Comparison of ENCODE assay signal across 8 cellular contexts in genomic region chr19:55503447-55504251, GRCh38. TPM values are rescaled to one million over a fixed set of nuclear protein-coding genes. Genes with fewer than 3 reads are reported as not detected.
DNase-seq lines count a peak whose midpoint lies in the region; ATAC-seq and TF ChIP-seq lines count a peak whose summit lies in the region.

No MANE protein-coding gene starts in this region.

- peaks cover 32% of the 10 kb centered on the region for H3K9me3 Mint-ChIP-seq in nephron progenitor cell

- H3K4me1 ChIP-seq in DOHH2 (ENCODE audit: control insufficient read depth, low read length) (peaks cover 8% of the 10 kb centered on the region), Karpas-422 (ENCODE audit: low read length) (peaks cover 6% of the 10 kb centered on the region)

- no peaks in the 10 kb centered on the region for H3K27me3 ChIP-seq in DOHH2 (ENCODE audit: control insufficient read depth, low read length)
- no peaks in the 10 kb centered on the region for H3K27me3 ChIP-seq in Karpas-422 (ENCODE audit: low read length)

- H3F3A ChIP-seq in DOHH2 (ENCODE audit: control insufficient read depth, insufficient read depth) = 0 out of 2 replicates have a peak, but pooled peaks cover 4% of the 10 kb centered on the region

- H3K4me3 Mint-ChIP-seq in nephron progenitor cell = no peak overlapping the region

- H2AFZ ChIP-seq in Karpas-422 (ENCODE audit: low read length) = peak overlapping the region; percentile 82; the same call in 1 of the 2 replicates

- H3K9me2 ChIP-seq in DOHH2 (replicated peaks; ENCODE audit: control insufficient read depth, low read length) (no peaks in the 10 kb centered on the region), Karpas-422 (replicated peaks; ENCODE audit: insufficient read depth, low read length) (no peaks in the 10 kb centered on the region)

- H3K27ac ChIP-seq in DOHH2 (ENCODE audit: low read depth, low read length) (peak overlapping the region; percentile 45), Karpas-422 (ENCODE audit: low read length) (no peak overlapping the region)

- H3K4me2 ChIP-seq in DOHH2 (ENCODE audit: low read length) (peak overlapping the region; percentile 91), Karpas-422 (ENCODE audit: low read depth, low read length, poor library complexity, severe bottlenecking) (peak overlapping the region; percentile 79)

- peaks cover 17% of the 10 kb centered on the region for H3K4me1 Mint-ChIP-seq in nephron progenitor cell

- no peaks in the 10 kb centered on the region for H3K79me2 ChIP-seq in DOHH2 (ENCODE audit: control insufficient read depth, low read length)
- H3K79me2 ChIP-seq in Karpas-422 (ENCODE audit: low read length) = no peaks in the 10 kb centered on the region

- H3K27me3 Mint-ChIP-seq in nephron progenitor cell (ENCODE audit: low read depth, poor library complexity) = peaks cover 64% of the 10 kb centered on the region

- TF ChIP-seq CTCF in DOHH2 (IDR thresholded peaks at IDR 0.05; ENCODE audit: low read depth, low read length, poor library complexity, severe bottlenecking) (peak; percentile 97), fibroblast of pulmonary artery (IDR thresholded peaks at IDR 0.05; ENCODE audit: low read length, missing control alignments) (peak; percentile 85), nephron progenitor cell (IDR thresholded peaks at IDR 0.05) (peak; percentile 98)

- H3K9me3 ChIP-seq in DOHH2 (ENCODE audit: control insufficient read depth, insufficient read depth, low read length) (peaks cover 5% of the 10 kb centered on the region), Karpas-422 (ENCODE audit: low read length) (no peaks in the 10 kb centered on the region)

- DNase-seq in Karpas-422 = peak; percentile 99
- DNase-seq in RKO (ENCODE audit: low spot score) = peak; percentile 72
- DNase-seq in activated T-helper 1 cell treated with anti-CD3 and anti-CD28 coated beads, Interleukin-2, amount 50 U/mL, for 16 hours (ENCODE audit: low read depth in 1 of 2, low spot score in 1 of 2) = peak; percentile 86 to 93
- peak; percentile 90 for DNase-seq in fibroblast of pulmonary artery (ENCODE audit: low read depth)
- DNase-seq in nephron progenitor cell = peak; percentile 94
- peak; percentile 97 for DNase-seq in stimulated activated naive CD8-positive, alpha-beta T cell treated with anti-CD3 and anti-CD28 coated beads, Interleukin-15, Interleukin-2, amounts not matched to agents 100 U/mL and 50 U/mL, for 24 hours

- H3K27ac Mint-ChIP-seq in nephron progenitor cell = no peak overlapping the region

- H3K36me3 Mint-ChIP-seq in nephron progenitor cell (ENCODE audit: low read depth) = peaks cover 19% of the 10 kb centered on the region

- H3K36me3 ChIP-seq in DOHH2 (ENCODE audit: control insufficient read depth, low read length) (no peaks in the 10 kb centered on the region), Karpas-422 (ENCODE audit: insufficient read depth, low read length) (no peaks in the 10 kb centered on the region)

- H4K20me1 ChIP-seq in DOHH2 (ENCODE audit: control insufficient read depth, insufficient read depth, low read depth, low read length) = no peaks in the 10 kb centered on the region
- H4K20me1 ChIP-seq in Karpas-422 (ENCODE audit: insufficient read depth, low read depth, low read length) = no peaks in the 10 kb centered on the region

- ATAC-seq in GM21825 (IDR thresholded peaks at IDR 0.05; ENCODE audit: unreplicated experiment) = peak; percentile 87
- ATAC-seq in stimulated activated naive CD8-positive, alpha-beta T cell treated with anti-CD3 and anti-CD28 coated beads, Interleukin-15, Interleukin-2, amounts not matched to agents 100 U/mL and 50 U/mL, for 24 hours = peak; percentile 93

- H3K9ac ChIP-seq in Karpas-422 (ENCODE audit: low read length) = peak overlapping the region; percentile 62

- H3K4me3 ChIP-seq in DOHH2 (ENCODE audit: low read length) = peak overlapping the region; percentile 77
- H3K4me3 ChIP-seq in Karpas-422 (ENCODE audit: low read length) = peak overlapping the region; percentile 55; the same call in 1 of the 2 replicates
- H3K4me3 ChIP-seq in fibroblast of pulmonary artery (replicated peaks; ENCODE audit: low read depth, low read length) = peak overlapping the region; percentile 52

RNA-seq across cellular contexts. Expression of gene SSC5D, which starts 15.4 kb away (rescaled TPM):
- 1.0 TPM in 1 of 2 replicates, not detected in the other for total RNA-seq in Karpas-422 (2014; rRNA removed; shearing (Covaris generic); ENCODE audit: low replicate concordance)

RNA-seq across cellular contexts. Expression of gene NAT14, which starts 18.7 kb away (rescaled TPM):
- 29.7 and 57.2 TPM in 2 replicates for total RNA-seq in Karpas-422 (2014; rRNA removed; shearing (Covaris generic); ENCODE audit: low replicate concordance)

RNA-seq across cellular contexts. Expression of gene ZNF628, which starts 27.2 kb away (rescaled TPM):
- total RNA-seq in Karpas-422 (2014; rRNA removed; shearing (Covaris generic); ENCODE audit: low replicate concordance) = 1.1 and 6.2 TPM in 2 replicates

RNA-seq across cellular contexts. Expression of gene SBK2, which starts 33.3 kb away (rescaled TPM):
- total RNA-seq in Karpas-422 (2014; rRNA removed; shearing (Covaris generic); ENCODE audit: low replicate concordance) = not detected in 2 replicates

RNA-seq across cellular contexts. Expression of gene C19orf85, which starts 39.1 kb away (rescaled TPM):
- total RNA-seq in Karpas-422 (2014; rRNA removed; shearing (Covaris generic); ENCODE audit: low replicate concordance) = not detected in 2 replicates
